Comparison of ENCODE assay signal across 17 cellular contexts in genomic region chr14:37318938-37319337, GRCh38.
A peak's percentile ranks its signal among the peaks of the same experiment; 100 is the strongest.
DNase-seq lines count a peak whose midpoint lies in the region; ATAC-seq and TF ChIP-seq lines count a peak whose summit lies in the region.
"Had no signal": no experiment of that assay in that cellular context is flagged by ENCODE, and none has a peak within 500 bp of the region (broad histone marks: within the 10 kb centered on the region; RNA-seq: fewer than 3 reads in every experiment).

No MANE protein-coding gene starts in this region.

- no peak overlapping the region for H3K4me2 ChIP-seq in mammary epithelial cell (ENCODE audit: insufficient read depth, low read depth, low read length)
- H3K4me2 ChIP-seq: A549, BLaER1 had no signal

- H3K27ac Mint-ChIP-seq in nephron progenitor cell, result peak overlapping the region; percentile 37
- H3K27ac Mint-ChIP-seq: CD14-positive monocyte; CD8-positive, alpha-beta T cell; IgD-negative memory B cell had no signal

- intact Hi-C loops in mammary epithelial cell (cut with micrococcal nuclease), result no loop called here
- intact Hi-C loops in adrenal gland (cut with DNase I), result no loop called here

- dilution Hi-C loops in mammary epithelial cell (cut with HindIII; ENCODE audit: low sequenced_read_pairs), result no loop called here

- H2AFZ ChIP-seq in mammary epithelial cell (ENCODE audit: low read depth, low read length), result no peak overlapping the region

- peaks cover 17% of the 10 kb centered on the region for H3K9me3 Mint-ChIP-seq in nephron progenitor cell

- H3K36me3 ChIP-seq in RWPE2 (ENCODE audit: low read depth) (no peaks in the 10 kb centered on the region; the same call in 1 of the 2 replicates), mammary epithelial cell (ENCODE audit: insufficient read depth, low read length) (no peaks in the 10 kb centered on the region), adrenal gland (replicated peaks in 1 of 2) (no peaks in the 10 kb centered on the region)
- H3K36me3 ChIP-seq: BLaER1, HAP-1 had no signal

- no peak for TF ChIP-seq POLR2A in adrenal gland (IDR thresholded peaks at IDR 0.05)

- H3K27ac ChIP-seq in RWPE2 (ENCODE audit: poor library complexity, severe bottlenecking), result no peak overlapping the region
- no peak overlapping the region for H3K27ac ChIP-seq in mammary epithelial cell (ENCODE audit: insufficient read depth, low read depth, low read length)
- H3K27ac ChIP-seq in adrenal gland, result no peak overlapping the region
- H3K27ac ChIP-seq: A549, BLaER1 had no signal

- no peak overlapping the region for H3K9ac ChIP-seq in mammary epithelial cell (ENCODE audit: insufficient read depth, low read length)
- H3K9ac ChIP-seq: BLaER1 had no signal

- H3K36me3 Mint-ChIP-seq in nephron progenitor cell (ENCODE audit: low read depth), result peaks cover 18% of the 10 kb centered on the region
- H3K36me3 Mint-ChIP-seq: CD14-positive monocyte; CD8-positive, alpha-beta T cell; IgD-negative memory B cell had no signal

- in situ Hi-C loops in mammary epithelial cell (cut with MboI; ENCODE audit: low sequenced_read_pairs in 2 of 2), result no loop called here

- ATAC-seq in RWPE2 (ENCODE audit: low read depth), result peak; percentile 58; the same call in 1 of the 3 replicates
- ATAC-seq in HG03097 (IDR thresholded peaks at IDR 0.05; ENCODE audit: low FRiP score, unreplicated experiment), result no peak
- ATAC-seq: A549; CD8-positive, alpha-beta T cell had no signal

- 80% methylated on average over 2 of the region's 2 CpGs for WGBS in mammary epithelial cell (ENCODE audit: low coverage, missing lambda C conversion rate)
- WGBS in adrenal gland, 4 donors, result 88 to 100% (median 96%) methylated on average over 2 of the region's 2 CpGs

- no peak for DNase-seq in RWPE2 (ENCODE audit: low spot score)
- peak; percentile 35 for DNase-seq in mammary epithelial cell
- DNase-seq in epithelial cell of esophagus (ENCODE audit: low read depth), result peak; percentile 72
- DNase-seq in nephron progenitor cell, result no peak
- no peak for DNase-seq in adrenal gland
- DNase-seq in HuH-7.5 (ENCODE audit: low spot score), result no peak
- DNase-seq: Calu3; CD8-positive, alpha-beta T cell; DMS79 treated with DMSO at 0.1 percent for 48 hours; GF-D8; KBM-7 had no signal

- H3K9me3 ChIP-seq in RWPE2 (ENCODE audit: severe bottlenecking), result no peaks in the 10 kb centered on the region
- H3K9me3 ChIP-seq in mammary epithelial cell (replicated peaks; ENCODE audit: insufficient read depth, low read length), result no peaks in the 10 kb centered on the region
- no peaks in the 10 kb centered on the region for H3K9me3 ChIP-seq in adrenal gland (replicated peaks in 1 of 3)
- H3K9me3 ChIP-seq: A549, BLaER1, HAP-1 had no signal

- H3K4me1 ChIP-seq in RWPE2 (ENCODE audit: insufficient read depth, poor library complexity, severe bottlenecking), result peaks cover 7% of the 10 kb centered on the region
- no peaks in the 10 kb centered on the region for H3K4me1 ChIP-seq in mammary epithelial cell (ENCODE audit: insufficient read depth, low read length)
- no peaks in the 10 kb centered on the region for H3K4me1 ChIP-seq in adrenal gland (replicated peaks in 1 of 2)
- H3K4me1 ChIP-seq: A549, BLaER1, HAP-1 had no signal

- BruUV-seq in mammary epithelial cell (replicated peaks; lab: Mats Ljungman, UMichigan), result no TSS peak

- H3K4me3 Mint-ChIP-seq in nephron progenitor cell, result no peak overlapping the region
- H3K4me3 Mint-ChIP-seq: CD14-positive monocyte; CD8-positive, alpha-beta T cell; IgD-negative memory B cell had no signal

- no peaks in the 10 kb centered on the region for H4K20me1 ChIP-seq in mammary epithelial cell (ENCODE audit: insufficient read depth, low read length)
- H4K20me1 ChIP-seq: BLaER1 had no signal

- CTCF ChIA-PET in mammary epithelial cell (lab: Charles Lee; ENCODE audit: low non-redundant PET), result no interaction called here

- H3K27me3 ChIP-seq in RWPE2 (ENCODE audit: insufficient read depth, poor library complexity, severe bottlenecking), result no peaks in the 10 kb centered on the region
- no peaks in the 10 kb centered on the region for H3K27me3 ChIP-seq in mammary epithelial cell (ENCODE audit: insufficient read depth, low read length)
- H3K27me3 ChIP-seq in adrenal gland, result no peaks in the 10 kb centered on the region
- H3K27me3 ChIP-seq: BLaER1 had no signal

- no peak overlapping the region for H3K4me3 ChIP-seq in RWPE2 (ENCODE audit: severe bottlenecking)
- H3K4me3 ChIP-seq in mammary epithelial cell (replicated peaks in 1 of 3; ENCODE audit: insufficient read depth in 1 of 3, low read depth in 2 of 3, low read length in 3 of 3), result no peak overlapping the region
- no peak overlapping the region for H3K4me3 ChIP-seq in epithelial cell of esophagus (ENCODE audit: low read length)
- no peak overlapping the region for H3K4me3 ChIP-seq in adrenal gland
- H3K4me3 ChIP-seq: A549, BLaER1, HAP-1 had no signal

- H3K4me1 Mint-ChIP-seq in nephron progenitor cell, result no peaks in the 10 kb centered on the region
- H3K4me1 Mint-ChIP-seq: CD14-positive monocyte, IgD-negative memory B cell had no signal

- H3K79me2 ChIP-seq in mammary epithelial cell (ENCODE audit: insufficient read depth, low read length), result no peaks in the 10 kb centered on the region

- TF ChIP-seq CTCF in RWPE2 (IDR thresholded peaks at IDR 0.05; ENCODE audit: poor library complexity, severe bottlenecking) (no peak), mammary epithelial cell (conservative IDR thresholded peaks at IDR 0.05 in 1 of 2, IDR thresholded peaks at IDR 0.05 in 1 of 2; ENCODE audit: extremely low read depth in 1 of 2, insufficient read depth in 1 of 2, low read depth in 1 of 2, low read length in 2 of 2) (no peak), epithelial cell of esophagus (IDR thresholded peaks at IDR 0.05; ENCODE audit: insufficient read depth, low read depth, low read length, missing control alignments) (no peak), nephron progenitor cell (IDR thresholded peaks at IDR 0.05) (no peak), adrenal gland (IDR thresholded peaks at IDR 0.05) (no peak)

- no peaks in the 10 kb centered on the region for H3K27me3 Mint-ChIP-seq in nephron progenitor cell (ENCODE audit: low read depth, poor library complexity)
- H3K27me3 Mint-ChIP-seq: IgD-negative memory B cell had no signal

Comparison
In these comparisons a context has a peak if more than half of its experiments do, and no peak if none do; other contexts are left out.
1. DNase-seq: peak in mammary epithelial cell (single experiment) and epithelial cell of esophagus (single experiment); none in RWPE2 (single experiment), nephron progenitor cell (single experiment), adrenal gland (0 of 7) and HuH-7.5 (single experiment).